Comparison of ENCODE assay signal across 7 cellular contexts in the genomic region with DNA sequence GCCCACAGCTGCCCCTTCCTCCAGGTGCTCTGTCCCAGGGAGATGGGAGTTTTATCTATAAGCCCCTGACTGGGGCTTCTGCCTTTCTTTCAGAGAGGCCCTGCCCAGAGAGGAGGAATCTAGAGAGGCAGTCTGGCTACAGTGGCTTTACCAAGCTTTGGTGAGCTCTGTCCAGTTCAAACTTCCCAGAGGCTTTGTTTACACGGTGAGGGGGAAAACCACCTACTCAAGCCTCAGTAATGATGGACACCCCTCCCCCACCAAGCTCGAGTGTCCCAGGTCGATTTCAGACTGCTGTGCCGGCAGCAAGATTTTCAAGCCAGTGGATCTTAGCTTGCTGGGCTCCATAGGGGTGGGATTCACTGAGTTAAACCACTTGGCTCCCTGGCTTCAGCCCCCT. TPM values are rescaled to one million over a fixed set of nuclear protein-coding genes. Genes with fewer than 3 reads are reported as not detected.
"Had no signal": no experiment of that assay in that cellular context is flagged by ENCODE, and none has a peak within 500 bp of the region (broad histone marks: within the 10 kb centered on the region; RNA-seq: fewer than 3 reads in every experiment).

No MANE protein-coding gene starts in this region.

RNA-seq across cellular contexts. Expression of gene SLC22A3, which starts 25.4 kb away (rescaled TPM):
- total RNA-seq: activated CD4-positive, alpha-beta memory T cell treated with anti-CD3 and anti-CD28 coated beads, Interleukin-2, amount 10 ng/mL, durations not matched to agents 7 days and 5 days; activated CD4-positive, alpha-beta T cell treated with anti-CD3 and anti-CD28 coated beads for 36 hours; activated CD4-positive, alpha-beta T cell treated with anti-CD3 and anti-CD28 coated beads, Interleukin-2, amount 10 ng/mL, durations not matched to agents 7 days and 5 days; activated CD8-positive, alpha-beta memory T cell treated with anti-CD3 and anti-CD28 coated beads, Interleukin-2, amount 10 ng/mL, durations not matched to agents 7 days and 5 days; activated CD8-positive, alpha-beta T cell treated with anti-CD3 and anti-CD28 coated beads, Interleukin-2, amount 10 ng/mL, durations not matched to agents 7 days and 5 days; activated naive CD8-positive, alpha-beta T cell treated with anti-CD3 and anti-CD28 coated beads, Interleukin-2, amount 10 ng/mL, durations not matched to agents 7 days and 5 days; activated T-helper 2 cell treated with anti-CD3 and anti-CD28 coated beads, Interferon-gamma antibody, Interleukin-2, Interleukin-4, amounts not matched to agents 10 μg/mL and 5 μg/mL and 100 μg/mL, durations not matched to agents 14 hours and 24 hours and 36 hours had no signal
